Comparison of ENCODE assay signal across 9 cellular contexts in the genomic region with DNA sequence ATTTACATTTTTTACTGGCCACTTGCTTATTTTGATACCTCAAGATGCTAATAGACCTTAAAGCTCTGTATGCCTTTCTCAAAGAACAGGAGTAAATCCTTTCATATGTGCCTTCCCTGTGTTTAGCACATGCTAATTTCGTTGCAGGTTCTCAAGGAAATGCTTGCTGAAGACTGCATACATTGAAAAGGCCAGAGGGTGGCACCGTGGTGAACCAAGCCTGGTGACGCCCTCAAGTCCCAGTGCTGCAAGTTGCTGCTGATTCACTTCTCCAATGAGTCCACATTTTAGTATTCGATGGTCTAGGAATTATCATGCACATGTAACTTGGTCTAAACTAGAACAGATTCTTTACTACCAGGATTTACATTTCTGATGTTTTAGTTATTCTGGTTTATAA.
A peak's percentile ranks its signal among the peaks of the same experiment; 100 is the strongest.
DNase-seq lines count a peak whose midpoint lies in the region; ATAC-seq and TF ChIP-seq lines count a peak whose summit lies in the region.
"Had no signal": no experiment of that assay in that cellular context is flagged by ENCODE, and none has a peak within 500 bp of the region (broad histone marks: within the 10 kb centered on the region; RNA-seq: fewer than 3 reads in every experiment).

No MANE protein-coding gene starts in this region.

- TF ChIP-seq CTCF in endothelial cell (IDR thresholded peaks at IDR 0.05; ENCODE audit: unreplicated experiment) = peak; percentile 14

- no peaks in the 10 kb centered on the region for H3K9me3 Mint-ChIP-seq in endothelial cell (ENCODE audit: unreplicated experiment)
- peaks cover 21% of the 10 kb centered on the region for H3K9me3 Mint-ChIP-seq in natural killer cell treated with Interleukin-12 subunit alpha and Interleukin-12 subunit beta and Interleukin-15 and Interleukin-18, amount 100 ng/mL, for 72 hours
- H3K9me3 Mint-ChIP-seq in activated T-cell treated with anti-CD3 and anti-CD28 coated beads, Interleukin-2, amount 50 U/mL, for 72 hours = peaks cover 2 to 4% of the 10 kb centered on the region in 2 donors

- no peak overlapping the region for H3K9ac ChIP-seq in NT2/D1 (ENCODE audit: insufficient read length, low read depth)

- H3K27me3 Mint-ChIP-seq in endothelial cell (ENCODE audit: unreplicated experiment) = no peaks in the 10 kb centered on the region
- H3K27me3 Mint-ChIP-seq in natural killer cell treated with Interleukin-12 subunit alpha and Interleukin-12 subunit beta and Interleukin-15 and Interleukin-18, amount 100 ng/mL, for 72 hours = no peaks in the 10 kb centered on the region
- no peaks in the 10 kb centered on the region for H3K27me3 Mint-ChIP-seq in activated T-cell treated with anti-CD3 and anti-CD28 coated beads, Interleukin-2, amount 50 U/mL, for 72 hours (ENCODE audit: low read depth)

- no peaks in the 10 kb centered on the region for H3K36me3 ChIP-seq in NT2/D1 (ENCODE audit: insufficient read depth, insufficient read length, low read length)

- H3K4me1 Mint-ChIP-seq in endothelial cell (ENCODE audit: unreplicated experiment) = no peaks in the 10 kb centered on the region
- no peaks in the 10 kb centered on the region for H3K4me1 Mint-ChIP-seq in natural killer cell treated with Interleukin-12 subunit alpha and Interleukin-12 subunit beta and Interleukin-15 and Interleukin-18, amount 100 ng/mL, for 72 hours (ENCODE audit: low read depth in 2 of 2)
- H3K4me1 Mint-ChIP-seq in activated T-cell treated with anti-CD3 and anti-CD28 coated beads, Interleukin-2, amount 50 U/mL, for 72 hours (ENCODE audit: low read depth) = no peaks in the 10 kb centered on the region
- H3K4me1 Mint-ChIP-seq: nephron had no signal

- H3K36me3 Mint-ChIP-seq in endothelial cell (ENCODE audit: low read depth, unreplicated experiment) = peaks cover 10% of the 10 kb centered on the region
- no peaks in the 10 kb centered on the region for H3K36me3 Mint-ChIP-seq in natural killer cell treated with Interleukin-12 subunit alpha and Interleukin-12 subunit beta and Interleukin-15 and Interleukin-18, amount 100 ng/mL, for 72 hours
- no peaks in the 10 kb centered on the region for H3K36me3 Mint-ChIP-seq in activated T-cell treated with anti-CD3 and anti-CD28 coated beads, Interleukin-2, amount 50 U/mL, for 72 hours (ENCODE audit: insufficient read depth in 2 of 2)

- peak in 2 of 3 experiments; percentile 38 to 77 for DNase-seq in NCI-H1417 (lab: John Stamatoyannopoulos, UW)
- DNase-seq in NCI-H1417 treated with DMSO at 0.1 percent for 48 hours (lab: John Stamatoyannopoulos, UW) = no peak
- DNase-seq in NT2/D1 (ENCODE audit: low read depth, low spot score) = peak; percentile 95
- DNase-seq in endothelial cell (ENCODE audit: low spot score) = peak; percentile 52
- DNase-seq in pons (ENCODE audit: low spot score) = peak; percentile 31
- no peak for DNase-seq in natural killer cell treated with Interleukin-12 subunit alpha and Interleukin-12 subunit beta and Interleukin-15 and Interleukin-18, amount 100 ng/mL, for 72 hours (ENCODE audit: low spot score)
- DNase-seq in HuH-7.5 (ENCODE audit: low spot score) = no peak
- no peak for DNase-seq in activated T-cell treated with anti-CD3 and anti-CD28 coated beads, Interleukin-2, amount 50 U/mL, for 72 hours

- H3K9me3 ChIP-seq in NT2/D1 (ENCODE audit: insufficient read depth, low read length) = peaks cover 22% of the 10 kb centered on the region

- H3K4me1 ChIP-seq in NT2/D1 (ENCODE audit: insufficient read depth, insufficient read length) = no peaks in the 10 kb centered on the region

- no peak overlapping the region for H3K4me3 Mint-ChIP-seq in endothelial cell (ENCODE audit: unreplicated experiment)
- no peak overlapping the region for H3K4me3 Mint-ChIP-seq in natural killer cell treated with Interleukin-12 subunit alpha and Interleukin-12 subunit beta and Interleukin-15 and Interleukin-18, amount 100 ng/mL, for 72 hours
- no peak overlapping the region for H3K4me3 Mint-ChIP-seq in activated T-cell treated with anti-CD3 and anti-CD28 coated beads, Interleukin-2, amount 50 U/mL, for 72 hours
- H3K4me3 Mint-ChIP-seq: nephron had no signal

- ATAC-seq in natural killer cell treated with Interleukin-12 subunit alpha and Interleukin-12 subunit beta and Interleukin-15 and Interleukin-18, amount 100 ng/mL, for 72 hours = no peak
- no peak for ATAC-seq in activated T-cell treated with anti-CD3 and anti-CD28 coated beads, Interleukin-2, amount 50 U/mL, for 72 hours (replicated peaks in 1 of 2)

- no peak overlapping the region for H3K4me3 ChIP-seq in NT2/D1 (ENCODE audit: insufficient read length, low read depth)

- H3K27me3 ChIP-seq in NT2/D1 (ENCODE audit: insufficient read depth, insufficient read length) = no peaks in the 10 kb centered on the region

- no peak overlapping the region for H3K27ac Mint-ChIP-seq in endothelial cell (ENCODE audit: unreplicated experiment)
- H3K27ac Mint-ChIP-seq in natural killer cell treated with Interleukin-12 subunit alpha and Interleukin-12 subunit beta and Interleukin-15 and Interleukin-18, amount 100 ng/mL, for 72 hours = no peak overlapping the region
- H3K27ac Mint-ChIP-seq in activated T-cell treated with anti-CD3 and anti-CD28 coated beads, Interleukin-2, amount 50 U/mL, for 72 hours = no peak overlapping the region
- H3K27ac Mint-ChIP-seq: nephron had no signal

Comparison
In these comparisons a context has a peak if more than half of its experiments do, and no peak if none do; other contexts are left out.
1. DNase-seq: peak in NCI-H1417 (2 of 3), NT2/D1 (single experiment), endothelial cell (single experiment) and pons (single experiment); none in NCI-H1417 treated with DMSO at 0.1 percent for 48 hours (single experiment), natural killer cell treated with Interleukin-12 subunit alpha and Interleukin-12 subunit beta and Interleukin-15 and Interleukin-18, amount 100 ng/mL, for 72 hours (single experiment), HuH-7.5 (single experiment) and activated T-cell treated with anti-CD3 and anti-CD28 coated beads, Interleukin-2, amount 50 U/mL, for 72 hours (0 of 2).